28 cellular contexts compared by ENCODE assay signal in the genomic region with DNA sequence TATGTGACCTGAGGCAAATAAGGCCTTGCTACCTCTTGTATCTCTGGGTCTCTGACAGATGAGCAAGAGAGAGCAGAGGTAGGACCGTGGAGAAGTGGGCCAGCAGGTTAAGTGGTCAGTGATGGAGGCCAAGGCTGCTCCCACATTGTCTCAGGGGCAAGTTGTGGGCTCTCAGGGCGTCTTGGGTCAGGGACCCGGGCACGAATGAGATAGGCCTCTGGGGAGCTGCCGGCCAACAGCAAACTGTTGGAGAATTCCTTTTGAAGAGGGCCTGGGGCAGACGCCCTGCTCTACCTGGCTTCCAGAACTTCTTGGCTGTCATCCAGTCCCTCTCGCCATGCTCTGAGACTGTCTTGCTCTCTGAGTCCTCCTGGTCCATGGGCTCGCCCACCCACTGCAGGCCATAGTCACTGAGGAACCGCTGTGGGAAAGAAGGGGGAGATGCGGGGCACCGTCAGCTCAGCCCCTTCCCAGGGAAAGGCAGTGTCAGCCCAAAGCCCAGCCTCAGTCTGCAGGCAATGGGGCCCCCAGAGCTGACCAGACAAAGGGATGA. TPM values are rescaled to one million over a fixed set of nuclear protein-coding genes. Genes with fewer than 3 reads are reported as not detected.
DNase-seq lines count a peak whose midpoint lies in the region; ATAC-seq and TF ChIP-seq lines count a peak whose summit lies in the region.
"Had no signal": no experiment of that assay in that cellular context is flagged by ENCODE, and none has a peak within 500 bp of the region (broad histone marks: within the 10 kb centered on the region; RNA-seq: fewer than 3 reads in every experiment).

No MANE protein-coding gene starts in this region.

- intact Hi-C loops in thyroid gland (cut with DNase I) (no loop called here), left colon (cut with DNase I, micrococcal nuclease) (no loop called here), A673 (cut with micrococcal nuclease; ENCODE audit: unreplicated experiment) (no loop called here)
- intact Hi-C loops in activated CD4-positive, alpha-beta T cell treated with anti-CD3 and anti-CD28 coated beads for 36 hours (cut with DNase I, micrococcal nuclease): no loop called here

- ATAC-seq in CD4-positive, CD25-positive, alpha-beta regulatory T cell (ENCODE audit: low read depth in 2 of 2): no peak
- no peak for ATAC-seq in naive thymus-derived CD8-positive, alpha-beta T cell
- no peak for ATAC-seq in activated CD4-positive, alpha-beta T cell treated with anti-CD3 and anti-CD28 coated beads for 36 hours
- no peak for ATAC-seq in left colon
- ATAC-seq: CD8-positive, alpha-beta T cell; HepG2; K562 had no signal

- no peaks in the 10 kb centered on the region for H3K27me3 Mint-ChIP-seq in CD4-positive, CD25-positive, alpha-beta regulatory T cell
- no peaks in the 10 kb centered on the region for H3K27me3 Mint-ChIP-seq in naive thymus-derived CD8-positive, alpha-beta T cell
- no peaks in the 10 kb centered on the region for H3K27me3 Mint-ChIP-seq in activated CD4-positive, alpha-beta T cell treated with anti-CD3 and anti-CD28 coated beads for 36 hours

- peaks cover 40% of the 10 kb centered on the region for H3K4me1 ChIP-seq in CD4-positive, CD25-positive, alpha-beta regulatory T cell (ENCODE audit: control insufficient read depth, insufficient read depth, low read length, poor library complexity, severe bottlenecking)
- H3K4me1 ChIP-seq in thyroid gland: peaks cover 3 to 20% of the 10 kb centered on the region in 2 donors
- no peaks in the 10 kb centered on the region for H3K4me1 ChIP-seq in A673 (ENCODE audit: insufficient read depth, low read length, poor library complexity, severe bottlenecking)

- peaks cover 0 to 2% (median 0%) of the 10 kb centered on the region in 7 donors for H3K9me3 Mint-ChIP-seq in CD4-positive, CD25-positive, alpha-beta regulatory T cell
- no peaks in the 10 kb centered on the region for H3K9me3 Mint-ChIP-seq in naive thymus-derived CD8-positive, alpha-beta T cell
- no peaks in the 10 kb centered on the region for H3K9me3 Mint-ChIP-seq in activated CD4-positive, alpha-beta T cell treated with anti-CD3 and anti-CD28 coated beads for 36 hours (ENCODE audit: low read depth)
- H3K9me3 Mint-ChIP-seq: CD8-positive, alpha-beta T cell had no signal

- H3K4me1 Mint-ChIP-seq in CD4-positive, CD25-positive, alpha-beta regulatory T cell: peaks cover 0 to 58% (median 28%) of the 10 kb centered on the region in 4 donors
- H3K4me1 Mint-ChIP-seq in naive thymus-derived CD8-positive, alpha-beta T cell: peaks cover 28 to 64% (median 57%) of the 10 kb centered on the region in 4 donors
- peaks cover 34% of the 10 kb centered on the region for H3K4me1 Mint-ChIP-seq in activated CD4-positive, alpha-beta T cell treated with anti-CD3 and anti-CD28 coated beads for 36 hours

- no peak overlapping the region for H3K4me3 ChIP-seq in CD4-positive, CD25-positive, alpha-beta regulatory T cell (ENCODE audit: low read depth, low read length)
- H3K4me3 ChIP-seq in thyroid gland (replicated peaks in 1 of 3) (no peak overlapping the region), A673 (ENCODE audit: low read depth, low read length, poor library complexity, severe bottlenecking) (no peak overlapping the region)
- H3K4me3 ChIP-seq: GM23248, K562 had no signal

- CTCF ChIA-PET in RWPE1 (lab: Yijun Ruan, JAX) (interaction anchor here (0.6 kb wide), 1 partner anchor 1777 kb away, joined by 3 read pairs; no protein-coding TSS in a partner anchor), A673 (lab: Charles Lee) (no interaction called here)
- CTCF ChIA-PET in activated CD4-positive, alpha-beta T cell treated with anti-CD3 and anti-CD28 coated beads for 36 hours (lab: Charles Lee): no interaction called here

- 38 to 54% methylated on average over 7 to 10 of the region's 11 CpGs for WGBS in thyroid gland, 2 donors

- no peaks in the 10 kb centered on the region for H3K9me3 ChIP-seq in CD4-positive, CD25-positive, alpha-beta regulatory T cell (ENCODE audit: control insufficient read depth in 2 of 2, low read length in 2 of 2)
- H3K9me3 ChIP-seq in thyroid gland (no peaks in the 10 kb centered on the region), A673 (ENCODE audit: low read depth, low read length, poor library complexity, severe bottlenecking) (no peaks in the 10 kb centered on the region)

- TF ChIP-seq POLR2A in thyroid gland (IDR thresholded peaks at IDR 0.05): no peak

- no TSS peak for BruUV-seq in A673 (replicated peaks; lab: Mats Ljungman, UMichigan)

- no peaks in the 10 kb centered on the region for H3K27me3 ChIP-seq in CD4-positive, CD25-positive, alpha-beta regulatory T cell (ENCODE audit: control insufficient read depth, insufficient read depth, low read length)
- H3K27me3 ChIP-seq in thyroid gland (no peaks in the 10 kb centered on the region), A673 (replicated peaks; ENCODE audit: insufficient read depth, low read depth, low read length, poor library complexity) (no peaks in the 10 kb centered on the region)

- H3K36me3 Mint-ChIP-seq in CD4-positive, CD25-positive, alpha-beta regulatory T cell: peaks cover 11% of the 10 kb centered on the region
- peaks cover 0 to 2% (median 2%) of the 10 kb centered on the region in 3 donors for H3K36me3 Mint-ChIP-seq in naive thymus-derived CD8-positive, alpha-beta T cell
- H3K36me3 Mint-ChIP-seq in activated CD4-positive, alpha-beta T cell treated with anti-CD3 and anti-CD28 coated beads for 36 hours (ENCODE audit: low read depth): peaks cover 7% of the 10 kb centered on the region

- POLR2A ChIA-PET in RWPE1 (lab: Yijun Ruan, JAX; ENCODE audit: low non-redundant PET): no interaction called here
- POLR2A ChIA-PET in naive thymus-derived CD8-positive, alpha-beta T cell (lab: Charles Lee): interaction anchor here (11.1 to 30.4 kb wide), 2 partner anchors 15 to 24 kb away, joined by 197 to 2161 read pairs; partner anchors contain the start of genes CD52, SH3BGRL3 and UBXN11
- POLR2A ChIA-PET in activated CD4-positive, alpha-beta T cell treated with anti-CD3 and anti-CD28 coated beads for 36 hours (lab: Charles Lee): no interaction called here
- POLR2A ChIA-PET in A673 (lab: Charles Lee; ENCODE audit: low non-redundant PET): no interaction called here

- H3K27ac ChIP-seq in CD4-positive, CD25-positive, alpha-beta regulatory T cell (ENCODE audit: insufficient read depth, low read length, poor library complexity, severe bottlenecking): no peak overlapping the region
- H3K27ac ChIP-seq in RWPE1 (peak overlapping the region; percentile 13), thyroid gland (no peak overlapping the region), A673 (ENCODE audit: low read depth, low read length, poor library complexity, severe bottlenecking) (no peak overlapping the region)
- H3K27ac ChIP-seq: GM23248 had no signal

- DNase-seq in CD4-positive, CD25-positive, alpha-beta regulatory T cell: no peak
- DNase-seq in RWPE1 (ENCODE audit: low spot score): no peak
- DNase-seq in naive thymus-derived CD8-positive, alpha-beta T cell: peak in 1 of 10 donors; percentile 41
- peak; percentile 47 to 52 for DNase-seq in thyroid gland
- DNase-seq in activated CD4-positive, alpha-beta T cell treated with anti-CD3 and anti-CD28 coated beads for 36 hours: no peak
- no peak for DNase-seq in left colon
- DNase-seq in A673 (ENCODE audit: low spot score): no peak
- DNase-seq: Calu3; CD8-positive, alpha-beta T cell; DND-41; GM23248; Kasumi-1; NCI-H1092 treated with DMSO at 0.1 percent for 48 hours; NCI-H1436; NCI-H187; NCI-H2081 treated with DMSO at 0.1 percent for 48 hours; NCI-H2171; NCI-H226; NCI-H510A; NCI-H69; RPMI8226; SHP77 had no signal

- no peak for TF ChIP-seq CTCF in RWPE1 (conservative IDR thresholded peaks at IDR 0.05; ENCODE audit: low read depth)
- TF ChIP-seq CTCF in thyroid gland (IDR thresholded peaks at IDR 0.05): no peak
- no peak for TF ChIP-seq CTCF in A673 (conservative IDR thresholded peaks at IDR 0.05; ENCODE audit: low read depth, low read length)

- H3K27ac Mint-ChIP-seq in CD4-positive, CD25-positive, alpha-beta regulatory T cell: peak overlapping the region in 2 of 3 donors; percentile 93 to 96
- peak overlapping the region in 9 of 10 donors; percentile 33 to 98 (median 66) for H3K27ac Mint-ChIP-seq in naive thymus-derived CD8-positive, alpha-beta T cell
- no peak overlapping the region for H3K27ac Mint-ChIP-seq in activated CD4-positive, alpha-beta T cell treated with anti-CD3 and anti-CD28 coated beads for 36 hours

- H3K4me3 Mint-ChIP-seq in CD4-positive, CD25-positive, alpha-beta regulatory T cell: no peak overlapping the region
- no peak overlapping the region for H3K4me3 Mint-ChIP-seq in naive thymus-derived CD8-positive, alpha-beta T cell
- no peak overlapping the region for H3K4me3 Mint-ChIP-seq in activated CD4-positive, alpha-beta T cell treated with anti-CD3 and anti-CD28 coated beads for 36 hours
- H3K4me3 Mint-ChIP-seq: CD8-positive, alpha-beta T cell had no signal

- no peaks in the 10 kb centered on the region for H3K36me3 ChIP-seq in CD4-positive, CD25-positive, alpha-beta regulatory T cell (ENCODE audit: control insufficient read depth, insufficient read depth, low read length)
- no peaks in the 10 kb centered on the region for H3K36me3 ChIP-seq in thyroid gland
- no peaks in the 10 kb centered on the region for H3K36me3 ChIP-seq in A673 (ENCODE audit: insufficient read depth, low read length, poor library complexity, severe bottlenecking)

RNA-seq across cellular contexts. Expression of gene UBXN11, which starts 12.4 kb away (rescaled TPM):
- 30.8 TPM for total RNA-seq in CD4-positive, CD25-positive, alpha-beta regulatory T cell
- polyA plus RNA-seq in CD4-positive, CD25-positive, alpha-beta regulatory T cell: 10 to 100 TPM in 3 of 4 donors, 1 to 10 TPM in 1; 8.1 to 15.2 (median 11.0) TPM
- 100 to 1,000 TPM; 121 to 129 TPM for total RNA-seq in naive thymus-derived CD8-positive, alpha-beta T cell
- 10 to 100 TPM in 2 of 3 donors, 1 to 10 TPM in 1; 9.1 to 14.7 (median 12.4) TPM for polyA plus RNA-seq in naive thymus-derived CD8-positive, alpha-beta T cell
- total RNA-seq in thyroid gland (10 to 100 TPM; 23.9 to 35.4 (median 30.2) TPM), left colon (10 to 100 TPM in 1 of 2 donors, 1 to 10 TPM in 1; 10.0 to 13.4 TPM), A673 (2021) (22.1 and 25.4 TPM in 2 replicates)
- total RNA-seq in activated CD4-positive, alpha-beta T cell treated with anti-CD3 and anti-CD28 coated beads for 36 hours: 10 to 100 TPM; 19.4 to 22.2 TPM

RNA-seq across cellular contexts. Expression of gene SH3BGRL3, which starts 14.1 kb away (rescaled TPM):
- total RNA-seq in CD4-positive, CD25-positive, alpha-beta regulatory T cell: 404 TPM
- polyA plus RNA-seq in CD4-positive, CD25-positive, alpha-beta regulatory T cell: 1,000 to 10,000 TPM; 1,085 to 1,853 (median 1,299) TPM
- total RNA-seq in naive thymus-derived CD8-positive, alpha-beta T cell: 100 to 1,000 TPM; 250 to 255 TPM
- 100 to 1,000 TPM; 805 to 925 (median 916) TPM for polyA plus RNA-seq in naive thymus-derived CD8-positive, alpha-beta T cell
- 10 to 100 TPM; 18.8 to 58.2 (median 37.4) TPM for total RNA-seq in thyroid gland
- total RNA-seq in activated CD4-positive, alpha-beta T cell treated with anti-CD3 and anti-CD28 coated beads for 36 hours: 100 to 1,000 TPM; 267 to 381 TPM
- 100 to 1,000 TPM; 401 to 409 TPM for total RNA-seq in left colon
- 133 and 138 TPM in 2 replicates for total RNA-seq in A673 (2021)

RNA-seq across cellular contexts. Expression of gene CD52, which starts 23.8 kb away (rescaled TPM):
- total RNA-seq in CD4-positive, CD25-positive, alpha-beta regulatory T cell: 1,528 TPM
- over 10,000 TPM in 2 of 4 donors, 1,000 to 10,000 TPM in 2; 9,467 to 12,173 (median 10,919) TPM for polyA plus RNA-seq in CD4-positive, CD25-positive, alpha-beta regulatory T cell
- total RNA-seq in naive thymus-derived CD8-positive, alpha-beta T cell: 100 to 1,000 TPM; 772 to 847 TPM
- polyA plus RNA-seq in naive thymus-derived CD8-positive, alpha-beta T cell: 1,000 to 10,000 TPM; 6,330 to 6,863 (median 6,804) TPM
- 10 to 100 TPM in 1 of 4 donors, 1 to 10 TPM in 1, not detected in 2; 3.0 to 12.3 TPM for total RNA-seq in thyroid gland
- 100 to 1,000 TPM; 216 to 217 TPM for total RNA-seq in activated CD4-positive, alpha-beta T cell treated with anti-CD3 and anti-CD28 coated beads for 36 hours
- 10 to 100 TPM in 1 of 2 donors, 1 to 10 TPM in 1; 5.7 to 12.9 TPM for total RNA-seq in left colon
- not detected in 2 replicates for total RNA-seq in A673 (2021)
- total RNA-seq: Calu3, GM23248, HepG2, HT1080, M059J, SK-MEL-5 had no signal
- polyA plus RNA-seq: BJ, GM23248 had no signal

RNA-seq across cellular contexts. Expression of gene CRYBG2, which starts 59.9 kb away (rescaled TPM):
- 2.3 TPM for total RNA-seq in CD4-positive, CD25-positive, alpha-beta regulatory T cell
- 1 to 10 TPM in 3 of 4 donors, not detected in 1; 1.0 to 2.0 (median 1.3) TPM for polyA plus RNA-seq in CD4-positive, CD25-positive, alpha-beta regulatory T cell
- total RNA-seq in naive thymus-derived CD8-positive, alpha-beta T cell: under 1 TPM; 0.74 to 0.75 TPM
- polyA plus RNA-seq in naive thymus-derived CD8-positive, alpha-beta T cell: under 1 TPM in 2 of 3 donors, not detected in 1; 0.07 to 0.55 TPM
- total RNA-seq in thyroid gland: not detected
- total RNA-seq in activated CD4-positive, alpha-beta T cell treated with anti-CD3 and anti-CD28 coated beads for 36 hours: 1 to 10 TPM; 1.5 to 1.6 TPM
- 10 to 100 TPM; 21.5 to 69.3 TPM for total RNA-seq in left colon
- not detected in 2 replicates for total RNA-seq in A673 (2021)
- total RNA-seq: GM23248, SK-MEL-5 had no signal
- polyA plus RNA-seq: GM23248 had no signal

RNA-seq across cellular contexts. Expression of gene CEP85, which starts 60.0 kb away (rescaled TPM):
- total RNA-seq in CD4-positive, CD25-positive, alpha-beta regulatory T cell: 18.0 TPM
- polyA plus RNA-seq in CD4-positive, CD25-positive, alpha-beta regulatory T cell: 1 to 10 TPM; 6.5 to 9.8 (median 7.7) TPM
- 10 to 100 TPM; 18.8 to 21.9 TPM for total RNA-seq in naive thymus-derived CD8-positive, alpha-beta T cell
- polyA plus RNA-seq in naive thymus-derived CD8-positive, alpha-beta T cell: 1 to 10 TPM; 3.9 to 9.8 (median 5.1) TPM
- 10 to 100 TPM; 16.0 to 27.0 (median 17.0) TPM for total RNA-seq in thyroid gland
- total RNA-seq in activated CD4-positive, alpha-beta T cell treated with anti-CD3 and anti-CD28 coated beads for 36 hours: 10 to 100 TPM; 31.1 to 31.9 TPM
- 10 to 100 TPM; 11.4 to 16.7 TPM for total RNA-seq in left colon
- 51.3 and 51.5 TPM in 2 replicates for total RNA-seq in A673 (2021)

Comparison
In these comparisons a context has a peak if more than half of its experiments do, and no peak if none do; other contexts are left out.
1. DNase-seq: peak in thyroid gland (2 of 2); none in CD4-positive, CD25-positive, alpha-beta regulatory T cell (0 of 3), RWPE1 (single experiment), activated CD4-positive, alpha-beta T cell treated with anti-CD3 and anti-CD28 coated beads for 36 hours (single experiment), left colon (0 of 2) and A673 (single experiment).
2. RNA of gene CD52, which starts 23.8 kb away (total RNA-seq): 1,528 TPM in CD4-positive, CD25-positive, alpha-beta regulatory T cell (single experiment), 772 to 847 TPM in naive thymus-derived CD8-positive, alpha-beta T cell and 216 to 217 TPM in activated CD4-positive, alpha-beta T cell treated with anti-CD3 and anti-CD28 coated beads for 36 hours; 5.7 to 12.9 TPM in left colon, 3.0 to 12.3 TPM in thyroid gland and not detected in A673; every median in the first group is over 10 times any median in the second.